Comparison of ENCODE assay signal across 9 cellular contexts in genomic region chr1:8495928-8496401, GRCh38.
A peak's percentile ranks its signal among the peaks of the same experiment; 100 is the strongest.
DNase-seq lines count a peak whose midpoint lies in the region; ATAC-seq, FAIRE-seq and TF ChIP-seq lines count a peak whose summit lies in the region.
"Had no signal": no experiment of that assay in that cellular context is flagged by ENCODE, and none has a peak within 500 bp of the region (broad histone marks: within the 10 kb centered on the region; RNA-seq: fewer than 3 reads in every experiment).

No MANE protein-coding gene starts in this region.

- no peak overlapping the region for H3K9ac ChIP-seq in HepG2 (ENCODE audit: insufficient read depth, low read depth, low read length)

- no TSS peak for BruUV-seq in HepG2 (replicated peaks; lab: Mats Ljungman, UMichigan)

- FAIRE-seq in HepG2 (lab: Jason Lieb, UNC), result no peak

- POLR2A ChIA-PET in HepG2 (lab: Yijun Ruan, JAX), result no interaction called here

- peaks cover 45% of the 10 kb centered on the region for H3K36me3 Mint-ChIP-seq in activated T-helper 1 cell treated with anti-CD3 and anti-CD28 coated beads, Interleukin-12 subunit alpha, Interleukin-12 subunit beta, Interleukin-2, Interleukin-4 antibody, amounts not matched to agents 30 ng/mL and 10 ng/mL and 1 ng/mL, durations not matched to agents 14 hours and 24 hours and 36 hours (ENCODE audit: low read depth)

- no peaks in the 10 kb centered on the region for H3K27me3 ChIP-seq in psoas muscle (ENCODE audit: insufficient read depth in 3 of 3, low read length in 2 of 3)
- H3K27me3 ChIP-seq in HepG2 (ENCODE audit: control insufficient read depth in 1 of 2, insufficient read depth in 2 of 2, low read length in 2 of 2), result no peaks in the 10 kb centered on the region

- TF ChIP-seq CTCF in psoas muscle (IDR thresholded peaks at IDR 0.05) (no peak), HepG2 (CRISPR knock-in tag; IDR thresholded peaks at IDR 0.05) (no peak)

- no peaks in the 10 kb centered on the region for H3K9me3 ChIP-seq in psoas muscle
- no peaks in the 10 kb centered on the region for H3K9me3 ChIP-seq in HepG2 (ENCODE audit: low read length)

- TF ChIP-seq POLR2A in HepG2 (IDR thresholded peaks at IDR 0.05; ENCODE audit: insufficient read depth in 1 of 2, low read depth in 2 of 2, low read length in 2 of 2), result no peak

- H3K4me1 ChIP-seq in psoas muscle (peaks cover 49% of the 10 kb centered on the region), HepG2 (ENCODE audit: insufficient read depth, low read length) (no peaks in the 10 kb centered on the region)

- H3K4me3 ChIP-seq in psoas muscle (no peak overlapping the region), HepG2 (replicated peaks in 1 of 3; ENCODE audit: insufficient read depth in 1 of 3, low read depth in 2 of 3, low read length in 3 of 3) (no peak overlapping the region)

- CTCF ChIA-PET in HepG2 (lab: Yijun Ruan, JAX; ENCODE audit: low intra/inter-chr PET ratio, low total read pairs), result no interaction called here

- no peak overlapping the region for H2AFZ ChIP-seq in HepG2 (ENCODE audit: low read length)

- no peaks in the 10 kb centered on the region for H3K27me3 Mint-ChIP-seq in activated T-helper 1 cell treated with anti-CD3 and anti-CD28 coated beads, Interleukin-12 subunit alpha, Interleukin-12 subunit beta, Interleukin-2, Interleukin-4 antibody, amounts not matched to agents 30 ng/mL and 10 ng/mL and 1 ng/mL, durations not matched to agents 14 hours and 24 hours and 36 hours (ENCODE audit: insufficient read depth)

- H3K4me1 Mint-ChIP-seq in activated T-helper 1 cell treated with anti-CD3 and anti-CD28 coated beads, Interleukin-12 subunit alpha, Interleukin-12 subunit beta, Interleukin-2, Interleukin-4 antibody, amounts not matched to agents 30 ng/mL and 10 ng/mL and 1 ng/mL, durations not matched to agents 14 hours and 24 hours and 36 hours (ENCODE audit: low read depth), result peaks cover 34% of the 10 kb centered on the region

- TF ChIP-seq EP300 in HepG2 (IDR thresholded peaks at IDR 0.05; ENCODE audit: low read depth in 2 of 2, low read length in 2 of 2), result no peak
- TF ChIP-seq EP300 in HepG2 (CRISPR knock-in tag; IDR thresholded peaks at IDR 0.05; ENCODE audit: borderline replicate concordance), result no peak

- ATAC-seq in GM18498 (IDR thresholded peaks at IDR 0.05; ENCODE audit: unreplicated experiment), result peak; percentile 34
- ATAC-seq in HG03135 (IDR thresholded peaks at IDR 0.05; ENCODE audit: unreplicated experiment), result peak; percentile 34
- ATAC-seq in psoas muscle, result no peak
- ATAC-seq in HepG2, result no peak
- ATAC-seq: Panc1 had no signal

- no peak overlapping the region for H3K4me2 ChIP-seq in HepG2 (ENCODE audit: low read depth, low read length)

- no peak for TF ChIP-seq RAD21 in HepG2 (CRISPR knock-in tag; IDR thresholded peaks at IDR 0.05)

- peak overlapping the region; percentile 75 for H3K27ac ChIP-seq in psoas muscle
- no peak overlapping the region for H3K27ac ChIP-seq in HepG2 (ENCODE audit: extremely low read length, insufficient read depth, low read length)

- no peak overlapping the region for H3K4me3 Mint-ChIP-seq in activated T-helper 1 cell treated with anti-CD3 and anti-CD28 coated beads, Interleukin-12 subunit alpha, Interleukin-12 subunit beta, Interleukin-2, Interleukin-4 antibody, amounts not matched to agents 30 ng/mL and 10 ng/mL and 1 ng/mL, durations not matched to agents 14 hours and 24 hours and 36 hours

- H4K20me1 ChIP-seq in HepG2 (ENCODE audit: insufficient read depth, low read length), result 0 out of 2 replicates have a peak, but pooled peaks cover 3% of the 10 kb centered on the region

- intact Hi-C loops in activated T-helper 1 cell treated with anti-CD3 and anti-CD28 coated beads, Interleukin-12 subunit alpha, Interleukin-12 subunit beta, Interleukin-2, Interleukin-4 antibody, amounts not matched to agents 30 ng/mL and 10 ng/mL and 1 ng/mL, durations not matched to agents 14 hours and 24 hours and 36 hours (cut with micrococcal nuclease), result loop anchor here (1.0 to 2.0 kb wide), 6 partner anchors 15 to 59 kb away; no protein-coding TSS in a partner anchor
- intact Hi-C loops in psoas muscle (cut with DNase I), result no loop called here
- intact Hi-C loops in HepG2 (cut with micrococcal nuclease; ENCODE audit: unreplicated experiment), result no loop called here

- in situ Hi-C loops in HepG2 (cut with HindIII; ENCODE audit: extremely low pct_ligation_motif_present, low pct_unique_long_range_greater_than_20kb) (no loop called here), G401 (cut with HindIII; ENCODE audit: low sequenced_read_pairs) (no loop called here)

- H3K36me3 ChIP-seq in psoas muscle (ENCODE audit: insufficient read depth in 1 of 2, low read depth in 1 of 2) (peaks cover 3 to 32% of the 10 kb centered on the region in 2 donors), HepG2 (replicated peaks in 1 of 2; ENCODE audit: control insufficient read depth in 1 of 2, insufficient read depth in 2 of 2, low read length in 2 of 2) (peaks cover 20 to 52% of the 10 kb centered on the region in 2 experiments; a peak in 4 of 5 replicates)

- peak overlapping the region; percentile 86 for H3K27ac Mint-ChIP-seq in activated T-helper 1 cell treated with anti-CD3 and anti-CD28 coated beads, Interleukin-12 subunit alpha, Interleukin-12 subunit beta, Interleukin-2, Interleukin-4 antibody, amounts not matched to agents 30 ng/mL and 10 ng/mL and 1 ng/mL, durations not matched to agents 14 hours and 24 hours and 36 hours

- H3K9me3 Mint-ChIP-seq in activated T-helper 1 cell treated with anti-CD3 and anti-CD28 coated beads, Interleukin-12 subunit alpha, Interleukin-12 subunit beta, Interleukin-2, Interleukin-4 antibody, amounts not matched to agents 30 ng/mL and 10 ng/mL and 1 ng/mL, durations not matched to agents 14 hours and 24 hours and 36 hours, result peaks cover 4% of the 10 kb centered on the region

- 87 to 91% (median 89%) methylated on average over 6 of the region's 6 CpGs for WGBS in psoas muscle, 3 donors
- WGBS in HepG2 (ENCODE audit: low lambda C conversion rate), result over 99% methylated on average over 6 of the region's 6 CpGs

- no peak for DNase-seq in activated T-helper 1 cell treated with anti-CD3 and anti-CD28 coated beads, Interleukin-12 subunit alpha, Interleukin-12 subunit beta, Interleukin-2, Interleukin-4 antibody, amounts not matched to agents 30 ng/mL and 10 ng/mL and 1 ng/mL, durations not matched to agents 14 hours and 24 hours and 36 hours (ENCODE audit: low spot score)
- DNase-seq in psoas muscle (no peak), HepG2 (ENCODE audit: low spot score) (no peak), G401 (ENCODE audit: low spot score) (no peak), GOT3 (lab: John Stamatoyannopoulos, UW) (no peak), glomerular visceral epithelial cell (ENCODE audit: extremely low spot score) (no peak)

- peaks cover 4% of the 10 kb centered on the region for H3K79me2 ChIP-seq in HepG2 (ENCODE audit: insufficient read depth, low read length)

TF ChIP-seq in HepG2, 621 proteins besides CTCF, POLR2A, EP300 and RAD21 (continues in another document):
- TF ChIP-seq KDM6A (CRISPR knock-in tag; IDR thresholded peaks at IDR 0.05; ENCODE audit: low read depth) (no peak), ZNF546 (CRISPR knock-in tag; conservative IDR thresholded peaks at IDR 0.05) (no peak), ZNF335 (CRISPR knock-in tag; IDR thresholded peaks at IDR 0.05) (no peak), E2F5 (CRISPR knock-in tag; conservative IDR thresholded peaks at IDR 0.05) (no peak), ATF2 (CRISPR knock-in tag; IDR thresholded peaks at IDR 0.05) (no peak), GZF1 (CRISPR knock-in tag; IDR thresholded peaks at IDR 0.05) (no peak), ZBTB7B (CRISPR knock-in tag; IDR thresholded peaks at IDR 0.05) (no peak), ZNF652 (CRISPR knock-in tag; IDR thresholded peaks at IDR 0.05; ENCODE audit: borderline replicate concordance, low read depth) (no peak), BCLAF1 (IDR thresholded peaks at IDR 0.05) (no peak), NAIF1 (CRISPR knock-in tag; IDR thresholded peaks at IDR 0.05; ENCODE audit: borderline replicate concordance) (no peak), PRPF4 (IDR thresholded peaks at IDR 0.05; ENCODE audit: low read depth, low read length, poor library complexity, severe bottlenecking) (no peak)

Comparison
In these comparisons a context has a peak if more than half of its experiments do, and no peak if none do; other contexts are left out.
1. ATAC-seq: peak in GM18498 (single experiment) and HG03135 (single experiment); none in psoas muscle (0 of 4) and HepG2 (single experiment).